8 cellular contexts compared by ENCODE assay signal in the genomic region with DNA sequence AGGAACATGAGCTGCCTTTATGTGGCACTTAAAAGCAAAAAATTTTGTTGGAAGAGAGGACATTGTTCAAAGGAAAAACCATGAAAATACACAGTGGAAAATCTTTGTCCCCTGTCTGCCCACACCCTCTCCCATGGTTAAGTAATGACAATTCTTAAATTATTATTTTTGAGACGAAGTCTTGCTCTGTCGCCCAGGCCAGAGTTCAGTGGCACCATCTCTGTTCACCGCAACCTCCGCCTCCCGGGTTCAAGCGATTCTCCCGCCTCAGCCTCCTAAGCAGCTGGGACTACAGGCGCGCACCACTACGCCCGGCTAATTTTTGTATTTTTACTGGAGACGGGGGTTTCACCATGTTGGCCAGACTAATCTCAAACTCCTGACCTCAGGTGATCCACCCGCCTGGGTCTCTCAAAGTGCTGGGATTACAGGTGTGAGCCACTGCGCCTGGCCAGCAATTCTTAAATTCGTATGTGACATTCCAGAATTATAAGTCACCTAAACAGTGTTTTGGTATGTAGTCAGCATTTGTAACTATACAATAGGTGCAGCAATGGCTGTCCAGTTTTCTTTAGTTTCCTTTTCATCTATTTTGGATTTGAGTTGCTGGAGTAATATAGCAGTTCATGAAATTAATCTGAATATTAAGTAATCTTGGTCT. TPM values are rescaled to one million over a fixed set of nuclear protein-coding genes. Genes with fewer than 3 reads are reported as not detected.
DNase-seq lines count a peak whose midpoint lies in the region; ATAC-seq, FAIRE-seq and TF ChIP-seq lines count a peak whose summit lies in the region.

No MANE protein-coding gene starts in this region.

- DNase-seq in MG63 (no peak), GM12892 (ENCODE audit: insufficient read length) (no peak)
- no peak for DNase-seq in stimulated activated CD4-positive, alpha-beta T cell treated with anti-CD3 and anti-CD28 coated beads, Interleukin-1b, Interleukin-23, amount 100 ng/mL, for 48 hours

- TF ChIP-seq POLR2A in GM12892 (IDR thresholded peaks at IDR 0.05; ENCODE audit: low read depth, low read length): no peak

- ATAC-seq in HG03280 (IDR thresholded peaks at IDR 0.05; ENCODE audit: unreplicated experiment): no peak
- no peak for ATAC-seq in HG03520 (IDR thresholded peaks at IDR 0.05; ENCODE audit: unreplicated experiment)

- no peak for TF ChIP-seq CTCF in C4-2B (conservative IDR thresholded peaks at IDR 0.05)

- H3K27me3 ChIP-seq in MG63 (no peaks in the 10 kb centered on the region), duodenal mucosa (ENCODE audit: control insufficient read depth in 1 of 2, insufficient read depth in 2 of 2, low read length in 2 of 2) (no peaks in the 10 kb centered on the region), neuron (ENCODE audit: insufficient read depth, low read length) (no peaks in the 10 kb centered on the region)

- H3K9me3 ChIP-seq in MG63 (no peaks in the 10 kb centered on the region; the same call in 1 of the 2 replicates), duodenal mucosa (ENCODE audit: control insufficient read depth in 1 of 2, low read length in 2 of 2) (no peaks in the 10 kb centered on the region), neuron (ENCODE audit: low read length) (no peaks in the 10 kb centered on the region)

- H3K27ac ChIP-seq in C4-2B (peak overlapping the region; percentile 98), duodenal mucosa (ENCODE audit: low read depth, low read length) (peak overlapping the region; percentile 63)

- peak overlapping the region; percentile 75 to 95 for H3K9ac ChIP-seq in duodenal mucosa (ENCODE audit: low read depth in 1 of 2, low read length in 2 of 2)

- H3K4me1 ChIP-seq in duodenal mucosa (ENCODE audit: control insufficient read depth in 1 of 2, insufficient read depth in 2 of 2, low read length in 2 of 2): peaks cover 12 to 20% of the 10 kb centered on the region in 2 donors
- H3K4me1 ChIP-seq in neuron (ENCODE audit: insufficient read depth, low read length): peaks cover 11% of the 10 kb centered on the region

- peak overlapping the region; percentile 33 for H2AFZ ChIP-seq in neuron (ENCODE audit: low read depth, low read length)

- FAIRE-seq in GM12892 (lab: Jason Lieb, UNC): no peak

- H3K36me3 ChIP-seq in MG63 (peaks cover 27% of the 10 kb centered on the region), duodenal mucosa (ENCODE audit: control insufficient read depth in 1 of 2, insufficient read depth in 2 of 2, low read length in 2 of 2) (peaks cover 0 to 12% of the 10 kb centered on the region in 2 donors), neuron (ENCODE audit: insufficient read depth, low read length) (peaks cover 13% of the 10 kb centered on the region)

- H3K4me3 ChIP-seq in MG63: peak overlapping the region; percentile 83
- H3K4me3 ChIP-seq in duodenal mucosa (ENCODE audit: low read depth in 1 of 2, low read length in 2 of 2): peak overlapping the region; percentile 93 to 99
- peak overlapping the region; percentile 49 for H3K4me3 ChIP-seq in neuron (ENCODE audit: low read length)

RNA-seq across cellular contexts. Expression of gene SSR1, which starts 0.6 kb away (rescaled TPM):
- total RNA-seq in MG63 (2014; rRNA removed; shearing (Covaris generic); ENCODE audit: low replicate concordance): 170 and 187 TPM in 2 replicates
- polyA plus RNA-seq in GM12892 (2012; ENCODE audit: missing spikeins): 97.7 TPM
